In genomic region chr1:5953386-5953785, GRCh38 we compare ENCODE assay signal across 20 cellular contexts.
"Had no signal": no experiment of that assay in that cellular context is flagged by ENCODE, and none has a peak within 500 bp of the region (broad histone marks: within the 10 kb centered on the region; RNA-seq: fewer than 3 reads in every experiment).

No MANE protein-coding gene starts in this region.

- H3K36me3 ChIP-seq: colonic mucosa, uterus had no signal

- H3K9me3 ChIP-seq: colonic mucosa, left lung, lower lobe of right lung, uterus had no signal

- H3K4me1 Mint-ChIP-seq: neural progenitor cell had no signal

- H3K27ac ChIP-seq: colonic mucosa, left lung, lower lobe of right lung, neural progenitor cell, uterus had no signal

- H3K27me3 Mint-ChIP-seq: natural killer cell treated with Interleukin-12 subunit alpha and Interleukin-12 subunit beta and Interleukin-15 and Interleukin-18, amount 100 ng/mL, for 72 hours; progenitor cell of endocrine pancreas; stimulated activated memory B cell treated with anti-CD40 and anti-IgM and Interleukin-4, amounts not matched to agents 10 μg/mL and 1 μg/mL and 100 μg/mL, for 72 hours; stimulated activated naive CD8-positive, alpha-beta T cell treated with anti-CD3 and anti-CD28 coated beads, Interleukin-15, Interleukin-2, amounts not matched to agents 100 ng/mL and 50 ng/mL, for 24 hours had no signal

- DNase-seq: caudate nucleus; colonic mucosa; effector CD4-positive, alpha-beta T cell; foreskin melanocyte; hippocampal formation; lower lobe of right lung; midbrain; stimulated activated CD4-positive, alpha-beta T cell treated with anti-CD3 and anti-CD28 coated beads, Interleukin-2, amount 100 ng/mL, for 48 hours; substantia nigra; trophoblast cell; uterus had no signal

- H3K4me1 ChIP-seq: colonic mucosa, left lung, lower lobe of right lung, neural progenitor cell, uterus had no signal

- H3K4me3 ChIP-seq: colonic mucosa, left lung, lower lobe of right lung, neural progenitor cell, smooth muscle cell, uterus had no signal

- ATAC-seq: left lung; lower lobe of right lung; natural killer cell treated with Interleukin-12 subunit alpha and Interleukin-12 subunit beta and Interleukin-15 and Interleukin-18, amount 100 ng/mL, for 72 hours; right cardiac atrium; stimulated activated memory B cell treated with anti-CD40 and anti-IgM and Interleukin-4, amounts not matched to agents 10 μg/mL and 1 μg/mL and 100 μg/mL, for 72 hours had no signal

- H3K9me3 Mint-ChIP-seq: natural killer cell treated with Interleukin-12 subunit alpha and Interleukin-12 subunit beta and Interleukin-15 and Interleukin-18, amount 100 ng/mL, for 72 hours; neural progenitor cell; stimulated activated memory B cell treated with anti-CD40 and anti-IgM and Interleukin-4, amounts not matched to agents 10 μg/mL and 1 μg/mL and 100 μg/mL, for 72 hours; stimulated activated naive CD8-positive, alpha-beta T cell treated with anti-CD3 and anti-CD28 coated beads, Interleukin-15, Interleukin-2, amounts not matched to agents 100 ng/mL and 50 ng/mL, for 24 hours had no signal

- H3K4me3 Mint-ChIP-seq: memory B cell; neural progenitor cell; stimulated activated memory B cell treated with anti-CD40 and anti-IgM and Interleukin-4, amounts not matched to agents 10 μg/mL and 1 μg/mL and 100 μg/mL, for 72 hours; stimulated activated naive CD8-positive, alpha-beta T cell treated with anti-CD3 and anti-CD28 coated beads, Interleukin-15, Interleukin-2, amounts not matched to agents 100 ng/mL and 50 ng/mL, for 24 hours had no signal

- H3K27ac Mint-ChIP-seq: memory B cell; neural progenitor cell; progenitor cell of endocrine pancreas; stimulated activated memory B cell treated with anti-CD40 and anti-IgM and Interleukin-4, amounts not matched to agents 10 μg/mL and 1 μg/mL and 100 μg/mL, for 72 hours; stimulated activated naive CD8-positive, alpha-beta T cell treated with anti-CD3 and anti-CD28 coated beads, Interleukin-15, Interleukin-2, amounts not matched to agents 100 ng/mL and 50 ng/mL, for 24 hours had no signal

- H3K9ac ChIP-seq: neural progenitor cell had no signal

- H3K27me3 ChIP-seq: colonic mucosa, left lung, neural progenitor cell, uterus had no signal
